8 cellular contexts compared by ENCODE assay signal in genomic region chr17:56833023-56833811, GRCh38. TPM values are rescaled to one million over a fixed set of nuclear protein-coding genes. Genes with fewer than 3 reads are reported as not detected.
DNase-seq lines count a peak whose midpoint lies in the region; ATAC-seq and TF ChIP-seq lines count a peak whose summit lies in the region.

No MANE protein-coding gene starts in this region.

- WGBS in endodermal cell (ENCODE audit: insufficient coverage in 1 of 2, insufficient read length in 1 of 2), 2 experiments: 1% methylated on average over 16 to 96 of the region's 96 CpGs

- DNase-seq in AML-193 (lab: John Stamatoyannopoulos, UW): peak; percentile 25 to 57
- DNase-seq in NCI-H748 (lab: John Stamatoyannopoulos, UW; ENCODE audit: unreplicated experiment): peak; percentile 91
- peak; percentile 34 to 40 for DNase-seq in activated CD8-positive, alpha-beta memory T cell treated with anti-CD3 and anti-CD28 coated beads for 4 hours (ENCODE audit: low read depth in 2 of 2)
- peak; percentile 88 for DNase-seq in endodermal cell
- peak; percentile 40 to 45 for DNase-seq in stimulated activated CD8-positive, alpha-beta memory T cell treated with anti-CD3 and anti-CD28 coated beads, Interleukin-4, amount 100 ng/mL, for 4 hours (ENCODE audit: low read depth in 2 of 2, low spot score in 1 of 2)

- H3K36me3 Mint-ChIP-seq in endodermal cell (ENCODE audit: low read depth): peaks cover 4% of the 10 kb centered on the region

- H3K36me3 ChIP-seq in endodermal cell (ENCODE audit: control insufficient read depth, insufficient read depth, low read length): no peaks in the 10 kb centered on the region
- no peaks in the 10 kb centered on the region for H3K36me3 ChIP-seq in mucosa of rectum (ENCODE audit: control insufficient read depth in 2 of 2, insufficient read depth in 2 of 2, low read length in 2 of 2)

- H3K4me1 Mint-ChIP-seq in endodermal cell: peaks cover 15% of the 10 kb centered on the region

- ATAC-seq in GM19025 (IDR thresholded peaks at IDR 0.05; ENCODE audit: low read depth, unreplicated experiment) (peak; percentile 46), HG03159 (IDR thresholded peaks at IDR 0.05; ENCODE audit: unreplicated experiment) (peak; percentile 53)

- H3K4me3 Mint-ChIP-seq in endodermal cell: peak overlapping the region; percentile 69

- H3K27ac ChIP-seq in endodermal cell (ENCODE audit: low read depth, low read length) (no peak overlapping the region), mucosa of rectum (ENCODE audit: low read depth in 2 of 2, low read length in 2 of 2) (peak overlapping the region; percentile 82)

- H3K9ac ChIP-seq in endodermal cell (ENCODE audit: extremely low read depth, low read length, poor library complexity, severe bottlenecking) (peak overlapping the region; percentile 58), mucosa of rectum (ENCODE audit: low read depth in 1 of 2, low read length in 2 of 2) (peak overlapping the region; percentile 65)

- H3K4me1 ChIP-seq in endodermal cell (ENCODE audit: control insufficient read depth, insufficient read depth, low read length): no peaks in the 10 kb centered on the region
- H3K4me1 ChIP-seq in mucosa of rectum (ENCODE audit: control insufficient read depth in 2 of 2, insufficient read depth in 2 of 2, low read length in 2 of 2): peaks cover 19 to 20% of the 10 kb centered on the region in 2 donors

- H3K27ac Mint-ChIP-seq in endodermal cell: no peak overlapping the region

- peaks cover 29% of the 10 kb centered on the region for H3K27me3 ChIP-seq in endodermal cell (ENCODE audit: control insufficient read depth, insufficient read depth, low read length, poor library complexity, severe bottlenecking)
- no peaks in the 10 kb centered on the region for H3K27me3 ChIP-seq in mucosa of rectum (ENCODE audit: control insufficient read depth in 2 of 2, insufficient read depth in 2 of 2, low read length in 2 of 2)

- H3K9me3 ChIP-seq in endodermal cell (ENCODE audit: control insufficient read depth, low read length) (no peaks in the 10 kb centered on the region), mucosa of rectum (ENCODE audit: control insufficient read depth in 2 of 2, low read length in 2 of 2) (no peaks in the 10 kb centered on the region)

- TF ChIP-seq CTCF in endodermal cell (conservative IDR thresholded peaks at IDR 0.05): no peak

- H3K4me3 ChIP-seq in endodermal cell (ENCODE audit: low read length) (peak overlapping the region; percentile 91), mucosa of rectum (ENCODE audit: low read length in 2 of 2) (peak overlapping the region; percentile 82 to 90)

- H3K9me3 Mint-ChIP-seq in endodermal cell: no peaks in the 10 kb centered on the region

- H3K27me3 Mint-ChIP-seq in endodermal cell (ENCODE audit: insufficient read depth): peaks cover 34% of the 10 kb centered on the region

RNA-seq across cellular contexts. Expression of gene C17orf67, which starts 0.5 kb away (rescaled TPM):
- 1 to 10 TPM; 1.2 to 1.5 TPM for total RNA-seq in endodermal cell
- polyA plus RNA-seq in endodermal cell (2013, experiment 1 of 2): 1.5 TPM
- 0.95 TPM for polyA plus RNA-seq in endodermal cell (2013, experiment 2 of 2)

RNA-seq across cellular contexts. Expression of gene DGKE, which starts 0.7 kb away (rescaled TPM):
- 1 to 10 TPM; 3.5 to 7.1 TPM for total RNA-seq in endodermal cell
- 2.6 TPM for polyA plus RNA-seq in endodermal cell (2013, experiment 1 of 2)
- polyA plus RNA-seq in endodermal cell (2013, experiment 2 of 2): 2.6 TPM

Comparison
In these comparisons a context has a peak if more than half of its experiments do, and no peak if none do; other contexts are left out.
1. DNase-seq: peak in every context shown above with its lines; median percentile 91 in NCI-H748; 88 in endodermal cell; 42 in stimulated activated CD8-positive, alpha-beta memory T cell treated with anti-CD3 and anti-CD28 coated beads, Interleukin-4, amount 100 ng/mL, for 4 hours; 41 in AML-193; 37 in activated CD8-positive, alpha-beta memory T cell treated with anti-CD3 and anti-CD28 coated beads for 4 hours.